25 cellular contexts compared by ENCODE assay signal in the genomic region with DNA sequence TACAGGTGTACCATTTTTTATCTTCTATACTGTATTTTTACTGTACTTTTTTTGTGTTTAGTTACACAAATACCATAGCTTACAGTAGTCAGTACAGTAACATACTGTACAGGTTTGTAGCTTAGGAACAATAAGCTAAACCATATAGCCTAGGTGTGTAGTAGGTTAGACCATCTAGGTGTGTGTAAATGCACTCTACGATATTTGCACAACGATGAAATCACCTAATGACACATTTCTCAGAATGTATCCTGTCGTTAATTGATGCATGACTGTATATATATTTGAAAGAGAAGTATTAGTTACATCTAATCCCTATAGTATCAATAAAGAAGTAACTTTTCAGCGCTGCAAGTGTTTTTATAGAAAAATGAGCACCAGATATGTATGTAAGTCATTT.
"Had no signal": no experiment of that assay in that cellular context is flagged by ENCODE, and none has a peak within 500 bp of the region (broad histone marks: within the 10 kb centered on the region; RNA-seq: fewer than 3 reads in every experiment).

No MANE protein-coding gene starts in this region.

- H3K36me3 ChIP-seq: SJCRH30 had no signal

- H3K27ac ChIP-seq: HL-60, KMS-11, PC-9, Peyer's patch, SJCRH30 had no signal

- FAIRE-seq: HTR-8/SVneo, K562 had no signal

- DNase-seq: Kasumi-1; MM.1S; NCI-H1092 treated with DMSO at 0.1 percent for 48 hours; NCI-H1436; NCI-H187; NCI-H2029; NCI-H2081 treated with DMSO at 0.1 percent for 48 hours; NCI-H2171; NCI-H226; NCI-H446; NCI-H510A; NCI-H524 treated with DMSO at 0.1 percent for 48 hours; NCI-H69; NK-92 treated with Interleukin-12 subunit alpha and Interleukin-12 subunit beta, amount 100 ng/mL, for 24 hours; PC-9; Peyer's patch; SHP77 treated with DMSO at 0.1 percent for 48 hours; SJCRH30; T-helper 1 cell had no signal

- H3K27me3 ChIP-seq: Peyer's patch, SJCRH30 had no signal

- ATAC-seq: K562, Right ventricle myocardium inferior, SK-N-SH treated with all-trans-retinoic acid at 6 μM for 48 hours had no signal

- H3K4me3 ChIP-seq: K562, PC-9, Peyer's patch, SJCRH30 had no signal

- H3K4me1 ChIP-seq: Peyer's patch, SJCRH30 had no signal
